9 cellular contexts compared by ENCODE assay signal in genomic region chr1:9317591-9318331, GRCh38. TPM values are rescaled to one million over a fixed set of nuclear protein-coding genes. Genes with fewer than 3 reads are reported as not detected.
A peak's percentile ranks its signal among the peaks of the same experiment; 100 is the strongest.
DNase-seq lines count a peak whose midpoint lies in the region; ATAC-seq, FAIRE-seq and TF ChIP-seq lines count a peak whose summit lies in the region.
"Had no signal": no experiment of that assay in that cellular context is flagged by ENCODE, and none has a peak within 500 bp of the region (broad histone marks: within the 10 kb centered on the region; RNA-seq: fewer than 3 reads in every experiment).

No MANE protein-coding gene starts in this region.

- H4K20me1 ChIP-seq in keratinocyte (ENCODE audit: control insufficient read depth, extremely low read depth, insufficient read depth, low read length) = peaks cover 16% of the 10 kb centered on the region

- H3K27ac ChIP-seq in right atrium auricular region (peak overlapping the region in 1 of 2 donors; percentile 11), keratinocyte (ENCODE audit: control insufficient read depth, insufficient read depth, low read length) (peak overlapping the region; percentile 32), vagina (peak overlapping the region; percentile 70)
- H3K27ac ChIP-seq in effector memory CD4-positive, alpha-beta T cell (ENCODE audit: insufficient read depth, low read length, poor library complexity, severe bottlenecking) = no peak overlapping the region

- peaks cover 3% of the 10 kb centered on the region for H3K36me3 Mint-ChIP-seq in activated T-helper 2 cell treated with anti-CD3 and anti-CD28 coated beads, Interferon-gamma antibody, Interleukin-2, Interleukin-4, amounts not matched to agents 10 μg/mL and 5 μg/mL and 100 μg/mL, durations not matched to agents 14 hours and 24 hours and 36 hours (ENCODE audit: low read depth)

- H3K4me3 ChIP-seq in right atrium auricular region = no peak overlapping the region
- no peak overlapping the region for H3K4me3 ChIP-seq in keratinocyte (ENCODE audit: control insufficient read depth in 2 of 3, extremely low read depth in 1 of 3, insufficient read depth in 2 of 3, low read depth in 1 of 3, low read length in 3 of 3)
- peak overlapping the region in 1 of 2 donors; percentile 15 for H3K4me3 ChIP-seq in vagina
- H3K4me3 ChIP-seq in effector memory CD4-positive, alpha-beta T cell (ENCODE audit: insufficient read depth, low read depth, low read length, poor library complexity, severe bottlenecking) = no peak overlapping the region

- peak; percentile 28 for ATAC-seq in Right ventricle myocardium inferior

- H3K4me3 Mint-ChIP-seq in activated T-helper 2 cell treated with anti-CD3 and anti-CD28 coated beads, Interferon-gamma antibody, Interleukin-2, Interleukin-4, amounts not matched to agents 10 μg/mL and 5 μg/mL and 100 μg/mL, durations not matched to agents 14 hours and 24 hours and 36 hours (ENCODE audit: low read depth) = no peak overlapping the region

- DNase-seq in Right ventricle myocardium inferior (ENCODE audit: missing footprints) = no peak
- DNase-seq in right atrium auricular region (ENCODE audit: low spot score) = no peak
- no peak for DNase-seq in activated T-helper 2 cell treated with anti-CD3 and anti-CD28 coated beads, Interferon-gamma antibody, Interleukin-2, Interleukin-4, amounts not matched to agents 10 μg/mL and 5 μg/mL and 100 μg/mL, durations not matched to agents 14 hours and 24 hours and 36 hours (ENCODE audit: low spot score)
- DNase-seq in keratinocyte (ENCODE audit: low read depth, low spot score) = no peak
- no peak for DNase-seq in vagina (ENCODE audit: extremely low spot score in 2 of 2)
- DNase-seq in T-helper 9 cell = no peak
- DNase-seq in D721Med (ENCODE audit: insufficient read length, low spot score) = no peak
- no peak for DNase-seq in effector memory CD4-positive, alpha-beta T cell
- DNase-seq: activated CD4-positive, CD25-positive, alpha-beta regulatory T cell had no signal

- H3K27me3 Mint-ChIP-seq in activated T-helper 2 cell treated with anti-CD3 and anti-CD28 coated beads, Interferon-gamma antibody, Interleukin-2, Interleukin-4, amounts not matched to agents 10 μg/mL and 5 μg/mL and 100 μg/mL, durations not matched to agents 14 hours and 24 hours and 36 hours (ENCODE audit: low read depth) = no peaks in the 10 kb centered on the region

- H3K27me3 ChIP-seq in right atrium auricular region (no peaks in the 10 kb centered on the region), keratinocyte (ENCODE audit: control insufficient read depth, extremely low read depth, insufficient read depth, low read length) (no peaks in the 10 kb centered on the region), vagina (no peaks in the 10 kb centered on the region)
- no peaks in the 10 kb centered on the region for H3K27me3 ChIP-seq in effector memory CD4-positive, alpha-beta T cell (replicated peaks; ENCODE audit: control insufficient read depth, insufficient read depth, low read length, poor library complexity, severe bottlenecking)

- H3K79me2 ChIP-seq in keratinocyte (ENCODE audit: control insufficient read depth, insufficient read depth, low read length) = peaks cover 64% of the 10 kb centered on the region

- peak overlapping the region; percentile 60 for H3K4me2 ChIP-seq in keratinocyte (ENCODE audit: control insufficient read depth, extremely low read depth, insufficient read depth, low read depth, low read length)

- FAIRE-seq in keratinocyte (lab: Jason Lieb, UNC) = no peak
- FAIRE-seq in D721Med (lab: Jason Lieb, UNC) = no peak

- no peak for TF ChIP-seq POLR2A in vagina (IDR thresholded peaks at IDR 0.05)

- no peaks in the 10 kb centered on the region for H3K9me3 Mint-ChIP-seq in activated T-helper 2 cell treated with anti-CD3 and anti-CD28 coated beads, Interferon-gamma antibody, Interleukin-2, Interleukin-4, amounts not matched to agents 10 μg/mL and 5 μg/mL and 100 μg/mL, durations not matched to agents 14 hours and 24 hours and 36 hours

- peaks cover 2% of the 10 kb centered on the region for H3K9me1 ChIP-seq in keratinocyte (ENCODE audit: control insufficient read depth, extremely low read depth, insufficient read depth, low read length)

- H3K36me3 ChIP-seq in right atrium auricular region = peaks cover 4% of the 10 kb centered on the region
- peaks cover 3 to 6% of the 10 kb centered on the region in 2 experiments for H3K36me3 ChIP-seq in keratinocyte (ENCODE audit: control insufficient read depth in 2 of 2, extremely low read depth in 1 of 2, insufficient read depth in 2 of 2, low read length in 2 of 2)
- H3K36me3 ChIP-seq in vagina = no peaks in the 10 kb centered on the region
- no peaks in the 10 kb centered on the region for H3K36me3 ChIP-seq in effector memory CD4-positive, alpha-beta T cell (ENCODE audit: control insufficient read depth, insufficient read depth, low read length)

- no peak for TF ChIP-seq CTCF in right atrium auricular region (IDR thresholded peaks at IDR 0.05)
- TF ChIP-seq CTCF in keratinocyte (optimal IDR thresholded peaks at IDR 0.05 in 1 of 3, IDR thresholded peaks at IDR 0.05 in 1 of 3, conservative IDR thresholded peaks at IDR 0.05 in 1 of 3; ENCODE audit: extremely low read depth in 1 of 3, insufficient read depth in 2 of 3, low read length in 3 of 3) = no peak
- no peak for TF ChIP-seq CTCF in vagina (IDR thresholded peaks at IDR 0.05)
- no peak for TF ChIP-seq CTCF in D721Med (IDR thresholded peaks at IDR 0.05; ENCODE audit: insufficient read depth, missing control alignments)

- intact Hi-C loops in Right ventricle myocardium inferior (cut with DNase I) (no loop called here), vagina (cut with DNase I) (no loop called here)
- intact Hi-C loops in activated T-helper 2 cell treated with anti-CD3 and anti-CD28 coated beads, Interferon-gamma antibody, Interleukin-2, Interleukin-4, amounts not matched to agents 10 μg/mL and 5 μg/mL and 100 μg/mL, durations not matched to agents 14 hours and 24 hours and 36 hours (cut with micrococcal nuclease) = no loop called here

- H3K9me3 ChIP-seq in right atrium auricular region = no peaks in the 10 kb centered on the region
- no peaks in the 10 kb centered on the region for H3K9me3 ChIP-seq in keratinocyte (ENCODE audit: control insufficient read depth, low read depth, low read length)
- no peaks in the 10 kb centered on the region for H3K9me3 ChIP-seq in vagina
- H3K9me3 ChIP-seq in effector memory CD4-positive, alpha-beta T cell (ENCODE audit: control insufficient read depth, low read length) = no peaks in the 10 kb centered on the region

- peak overlapping the region; percentile 29 for H3K9ac ChIP-seq in keratinocyte (ENCODE audit: control insufficient read depth, extremely low read depth, insufficient read depth, low read length)

- peaks cover 36% of the 10 kb centered on the region for H3K4me1 Mint-ChIP-seq in activated T-helper 2 cell treated with anti-CD3 and anti-CD28 coated beads, Interferon-gamma antibody, Interleukin-2, Interleukin-4, amounts not matched to agents 10 μg/mL and 5 μg/mL and 100 μg/mL, durations not matched to agents 14 hours and 24 hours and 36 hours (ENCODE audit: low read depth)

- H3K27ac Mint-ChIP-seq in activated T-helper 2 cell treated with anti-CD3 and anti-CD28 coated beads, Interferon-gamma antibody, Interleukin-2, Interleukin-4, amounts not matched to agents 10 μg/mL and 5 μg/mL and 100 μg/mL, durations not matched to agents 14 hours and 24 hours and 36 hours = peak overlapping the region; percentile 75

- H3K4me1 ChIP-seq in right atrium auricular region = peaks cover 0 to 82% of the 10 kb centered on the region in 2 donors
- H3K4me1 ChIP-seq in keratinocyte (ENCODE audit: control insufficient read depth, extremely low read depth, insufficient read depth, low read length) = peaks cover 44% of the 10 kb centered on the region
- peaks cover 80% of the 10 kb centered on the region for H3K4me1 ChIP-seq in vagina
- peaks cover 7% of the 10 kb centered on the region for H3K4me1 ChIP-seq in effector memory CD4-positive, alpha-beta T cell (ENCODE audit: control insufficient read depth, insufficient read depth, low read length, poor library complexity, severe bottlenecking)

- dilution Hi-C loops in keratinocyte (cut with MboI; ENCODE audit: extremely low pct_ligation_motif_present, low sequenced_read_pairs) = no loop called here

- no peak overlapping the region for H2AFZ ChIP-seq in keratinocyte (ENCODE audit: control insufficient read depth, low read length)

RNA-seq across cellular contexts. Expression of gene SPSB1, which starts 25.1 kb away (rescaled TPM):
- total RNA-seq in Right ventricle myocardium inferior (16.5 TPM), right atrium auricular region (10 to 100 TPM; 20.1 to 20.8 TPM), vagina (40.0 TPM)
- total RNA-seq in activated T-helper 2 cell treated with anti-CD3 and anti-CD28 coated beads, Interferon-gamma antibody, Interleukin-2, Interleukin-4, amounts not matched to agents 10 μg/mL and 5 μg/mL and 100 μg/mL, durations not matched to agents 14 hours and 24 hours and 36 hours = 7.1 and 7.5 TPM in 2 replicates
- polyA plus RNA-seq in keratinocyte = 16.9 to 43.2 TPM (median 19.8 TPM) in 3 replicates
- polyA plus RNA-seq in keratinocyte (2011; ENCODE audit: low read depth) = 19.8 TPM
- 12.1 and 17.8 TPM in 2 replicates for polyA plus RNA-seq in keratinocyte (2011; cell fraction: cytosol; rRNA removed)
- 19.7 and 26.5 TPM in 2 replicates for polyA plus RNA-seq in keratinocyte (2011; cell fraction: nucleus; rRNA removed)
- 18.5 and 23.4 TPM in 2 replicates for polyA plus RNA-seq in keratinocyte (2012; ENCODE audit: low replicate concordance)
- polyA minus RNA-seq in keratinocyte = 14.3 to 41.7 TPM (median 16.8 TPM) in 3 replicates
- polyA minus RNA-seq in keratinocyte (2011; cell fraction: cytosol; rRNA and poly(A)+ RNA removed) = 18.4 TPM
- 19.2 and 24.3 TPM in 2 replicates for polyA minus RNA-seq in keratinocyte (2011; cell fraction: nucleus; rRNA and poly(A)+ RNA removed)
